ENCODE assay signal across 21 cellular contexts in the genomic region with DNA sequence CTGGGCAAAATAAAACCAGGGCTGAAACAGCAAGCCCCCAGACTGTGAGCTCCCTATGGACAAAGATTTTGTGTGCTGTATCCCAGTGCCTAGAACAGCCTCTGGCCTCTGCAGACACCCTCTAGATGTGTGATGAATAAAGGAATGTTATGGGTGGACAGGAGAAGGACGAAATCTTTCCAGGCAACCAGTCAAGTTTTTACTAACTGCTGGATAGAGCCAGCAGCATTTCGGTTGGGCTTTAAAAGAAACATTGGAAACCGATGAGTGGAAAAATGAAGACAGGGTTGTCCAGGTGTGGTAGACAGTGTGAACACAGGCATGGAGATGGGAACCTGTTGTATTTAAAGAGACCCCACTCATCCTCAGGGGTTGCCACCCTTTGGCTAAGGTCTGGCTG. TPM values are rescaled to one million over a fixed set of nuclear protein-coding genes. Genes with fewer than 3 reads are reported as not detected.
DNase-seq lines count a peak whose midpoint lies in the region; ATAC-seq and TF ChIP-seq lines count a peak whose summit lies in the region.
"Had no signal": no experiment of that assay in that cellular context is flagged by ENCODE, and none has a peak within 500 bp of the region (broad histone marks: within the 10 kb centered on the region; RNA-seq: fewer than 3 reads in every experiment).

No MANE protein-coding gene starts in this region.

- CTCF ChIA-PET in HEK293 (lab: Yijun Ruan, JAX), result no interaction called here

- H3K36me3 Mint-ChIP-seq in T-helper 17 cell (ENCODE audit: low read depth), result no peaks in the 10 kb centered on the region
- H3K36me3 Mint-ChIP-seq: CD4-positive, alpha-beta memory T cell had no signal

- DNase-seq in fibroblast of the aortic adventitia (ENCODE audit: low read depth) (peak; percentile 24), T-helper 17 cell (no peak), Right ventricle myocardium superior (no peak), NCI-H1694 treated with DMSO at 0.1 percent for 48 hours (lab: John Stamatoyannopoulos, UW) (no peak), NAMALWA (ENCODE audit: low spot score) (no peak)
- DNase-seq: CD4-positive, alpha-beta memory T cell; GDM1; HFFc6; Karpas-422; NCI-H1417; NCI-H187; NCI-H446; NCI-H526; RPMI8226 had no signal

- H3K36me3 ChIP-seq in HEK293 (ENCODE audit: control insufficient read depth in 2 of 2, insufficient read depth in 1 of 2, low read length in 2 of 2), result no peaks in the 10 kb centered on the region
- no peaks in the 10 kb centered on the region for H3K36me3 ChIP-seq in thymus (ENCODE audit: control insufficient read depth, insufficient read depth)
- H3K36me3 ChIP-seq: BLaER1 treated with 17β-estradiol and CSF1 and Interleukin-3, amounts not matched to agents 10 nM and 100 nM had no signal

- H3K27ac ChIP-seq in HEK293 (ENCODE audit: extremely low read depth, low read depth, low read length) (no peak overlapping the region), angular gyrus (ENCODE audit: low read depth, low read length) (peak overlapping the region; percentile 16), thymus (ENCODE audit: low read depth) (peak overlapping the region; percentile 36)
- H3K27ac ChIP-seq: BLaER1 treated with 17β-estradiol and CSF1 and Interleukin-3, amounts not matched to agents 10 nM and 100 nM had no signal

- no peak overlapping the region for H3K4me3 Mint-ChIP-seq in T-helper 17 cell
- H3K4me3 Mint-ChIP-seq: CD4-positive, alpha-beta memory T cell; HFFc6 had no signal

- peaks cover 4% of the 10 kb centered on the region for H3K4me1 Mint-ChIP-seq in T-helper 17 cell

- TF ChIP-seq CTCF in HEK293 (tag by site-specific recombination; IDR thresholded peaks at IDR 0.05) (no peak), fibroblast of the aortic adventitia (IDR thresholded peaks at IDR 0.05; ENCODE audit: insufficient read depth, low read length) (no peak)

- H3K27me3 Mint-ChIP-seq in T-helper 17 cell, result peaks cover 25% of the 10 kb centered on the region

- peaks cover 14% of the 10 kb centered on the region for H3K27me3 ChIP-seq in thymus (ENCODE audit: control insufficient read depth, insufficient read depth)
- H3K27me3 ChIP-seq: BLaER1 treated with 17β-estradiol and CSF1 and Interleukin-3, amounts not matched to agents 10 nM and 100 nM had no signal

- ATAC-seq in T-helper 17 cell (no peak), Right ventricle myocardium superior (ENCODE audit: poor library complexity) (no peak)
- ATAC-seq: SK-N-SH treated with all-trans-retinoic acid at 6 μM for 48 hours had no signal

- WGBS in thymus, result 88% methylated on average over 3 of the region's 3 CpGs

- POLR2A ChIA-PET in HEK293 (lab: Yijun Ruan, JAX), result no interaction called here

- intact Hi-C loops in Right ventricle myocardium superior (cut with DNase I), result no loop called here

- H3K4me3 ChIP-seq in HEK293 (ENCODE audit: low read depth, low read length) (no peak overlapping the region), fibroblast of the aortic adventitia (ENCODE audit: low read depth, low read length) (no peak overlapping the region), thymus (ENCODE audit: low read length) (no peak overlapping the region)
- H3K4me3 ChIP-seq: BLaER1 treated with 17β-estradiol and CSF1 and Interleukin-3, amounts not matched to agents 10 nM and 100 nM had no signal

- H3K4me1 ChIP-seq in HEK293 (ENCODE audit: control insufficient read depth, insufficient read depth, low read length) (no peaks in the 10 kb centered on the region), thymus (ENCODE audit: control insufficient read depth, insufficient read depth, low read length) (no peaks in the 10 kb centered on the region)

- H3K27ac Mint-ChIP-seq in T-helper 17 cell, result no peak overlapping the region
- H3K27ac Mint-ChIP-seq: CD4-positive, alpha-beta memory T cell; HFFc6 had no signal

- H3K9me3 ChIP-seq in HEK293 (ENCODE audit: control insufficient read depth, insufficient read depth, low read depth, low read length) (no peaks in the 10 kb centered on the region), thymus (ENCODE audit: control insufficient read depth) (no peaks in the 10 kb centered on the region), T-helper 17 cell (ENCODE audit: control insufficient read depth, low read length, poor library complexity, severe bottlenecking) (no peaks in the 10 kb centered on the region)

TF ChIP-seq in HEK293, 187 proteins besides CTCF, POLR2A, EP300 and RAD21:
- TF ChIP-seq GFI1B (tag by site-specific recombination; IDR thresholded peaks at IDR 0.05) (no peak), ZNF223 (tag by site-specific recombination; IDR thresholded peaks at IDR 0.05) (no peak), ZNF621 (tag by site-specific recombination; IDR thresholded peaks at IDR 0.05) (no peak), ZNF449 (tag by site-specific recombination; IDR thresholded peaks at IDR 0.05) (peak; percentile 53; the same call in 1 of the 2 replicates), ZNF292 (tag by site-specific recombination; IDR thresholded peaks at IDR 0.05; ENCODE audit: borderline replicate concordance, low read depth) (no peak), ZNF596 (tag by site-specific recombination; IDR thresholded peaks at IDR 0.05) (no peak), ZNF600 (tag by site-specific recombination; IDR thresholded peaks at IDR 0.05) (no peak)

RNA-seq across cellular contexts. Expression of gene CHGA, which starts 4.0 kb away (rescaled TPM):
- total RNA-seq in fibroblast of the aortic adventitia (ENCODE audit: low replicate concordance), result 0.18 TPM in 1 of 2 replicates, not detected in the other
- polyA plus RNA-seq in thymus, result 4.3 TPM
- not detected for total RNA-seq in T-helper 17 cell
- total RNA-seq in Right ventricle myocardium superior, result not detected
- total RNA-seq: CD4-positive, alpha-beta memory T cell; Daoy; HFFc6; M059J had no signal
- polyA plus RNA-seq: CD4-positive, alpha-beta memory T cell had no signal
